8 cellular contexts compared by ENCODE assay signal in genomic region chr4:153538408-153539057, GRCh38.
A peak's percentile ranks its signal among the peaks of the same experiment; 100 is the strongest.
DNase-seq lines count a peak whose midpoint lies in the region; ATAC-seq, FAIRE-seq and TF ChIP-seq lines count a peak whose summit lies in the region.

No MANE protein-coding gene starts in this region.

- no peak for FAIRE-seq in frontal cortex (lab: Jason Lieb, UNC)

- H3K27me3 ChIP-seq in AG04450 (ENCODE audit: control insufficient read depth, insufficient read depth, low read length) (no peaks in the 10 kb centered on the region), OCI-LY1 (ENCODE audit: insufficient read depth, low read length) (no peaks in the 10 kb centered on the region)

- no peak overlapping the region for H2AFZ ChIP-seq in OCI-LY1 (ENCODE audit: low read length)

- no peak for ATAC-seq in GM18858 (IDR thresholded peaks at IDR 0.05; ENCODE audit: unreplicated experiment)
- no peak for ATAC-seq in GM21619 (IDR thresholded peaks at IDR 0.05; ENCODE audit: unreplicated experiment)

- no peaks in the 10 kb centered on the region for H3K9me2 ChIP-seq in OCI-LY1 (ENCODE audit: low read depth, low read length)

- peaks cover 89% of the 10 kb centered on the region for H3K36me3 ChIP-seq in OCI-LY1 (ENCODE audit: insufficient read depth, low read length)

- H3K9me3 ChIP-seq in AG04450 (ENCODE audit: control insufficient read depth, insufficient read depth, low read length) = no peaks in the 10 kb centered on the region
- H3K9me3 ChIP-seq in OCI-LY1 (ENCODE audit: low read length) = no peaks in the 10 kb centered on the region

- peaks cover 4% of the 10 kb centered on the region; the same call in 1 of the 2 replicates for H4K20me1 ChIP-seq in OCI-LY1 (ENCODE audit: insufficient read depth, low read length)

- POLR2A ChIA-PET in AG04450 (lab: Yijun Ruan, JAX) = interaction anchor here (0.6 kb wide), 1 partner anchor 37 kb away, joined by 5 read pairs; no protein-coding TSS in a partner anchor

- DNase-seq in AG04450 (ENCODE audit: low read depth, low spot score) (no peak), fibroblast of the aortic adventitia (ENCODE audit: low read depth) (peak; percentile 49), occipital lobe (lab: John Stamatoyannopoulos, UW) (peak; percentile 15), NCI-H510A (lab: John Stamatoyannopoulos, UW) (no peak), frontal cortex (ENCODE audit: low spot score in 2 of 2) (no peak)

- 0 out of 2 replicates have a peak overlapping the region, but pooled peaks have one; percentile 18 for H3K4me3 ChIP-seq in AG04450 (ENCODE audit: low read depth, low read length)
- H3K4me3 ChIP-seq in OCI-LY1 (ENCODE audit: low read depth, low read length, poor library complexity, severe bottlenecking) = no peak overlapping the region
- H3K4me3 ChIP-seq in fibroblast of the aortic adventitia (ENCODE audit: low read depth, low read length) = peak overlapping the region; percentile 45

- peaks cover 98% of the 10 kb centered on the region for H3K79me2 ChIP-seq in OCI-LY1 (ENCODE audit: insufficient read depth, low read length)

- H3K4me2 ChIP-seq in OCI-LY1 (ENCODE audit: low read length) = no peak overlapping the region

- CTCF ChIA-PET in AG04450 (lab: Charles Lee) = interaction anchor here (1.0 kb wide), 1 partner anchor 193 kb away, joined by 3 read pairs; no protein-coding TSS in a partner anchor

- H3K9ac ChIP-seq in OCI-LY1 (ENCODE audit: low read length) = no peak overlapping the region

- peaks cover 50% of the 10 kb centered on the region for H3K4me1 ChIP-seq in OCI-LY1 (ENCODE audit: insufficient read depth, low read length, severe bottlenecking)

- peaks cover 3% of the 10 kb centered on the region; the same call in 1 of the 2 replicates for H3F3A ChIP-seq in OCI-LY1 (ENCODE audit: insufficient read depth, low read length)

- TF ChIP-seq CTCF in AG04450 (IDR thresholded peaks at IDR 0.05; ENCODE audit: low read depth, low read length) = no peak
- no peak for TF ChIP-seq CTCF in OCI-LY1 (IDR thresholded peaks at IDR 0.05; ENCODE audit: low read length)
- no peak for TF ChIP-seq CTCF in fibroblast of the aortic adventitia (IDR thresholded peaks at IDR 0.05; ENCODE audit: insufficient read depth, low read length)

- H3K27ac ChIP-seq in AG04450 (ENCODE audit: low read depth, low read length) (no peak overlapping the region), OCI-LY1 (ENCODE audit: low read depth, low read length, poor library complexity, severe bottlenecking) (peak overlapping the region; percentile 45)

Comparison
In these comparisons a context has a peak if more than half of its experiments do, and no peak if none do; other contexts are left out.
1. DNase-seq: peak in fibroblast of the aortic adventitia (single experiment) and occipital lobe (single experiment); none in AG04450 (single experiment), NCI-H510A (single experiment) and frontal cortex (0 of 2).